ENCODE assay signal across 1 cellular context in genomic region chr12:133130808-133131128, GRCh38.
TF ChIP-seq lines count a peak whose summit lies in the region.

No MANE protein-coding gene starts in this region.

TF ChIP-seq in GM23338, 12 proteins besides CTCF, POLR2A, EP300 and RAD21 (continued from another document):
- no peak for TF ChIP-seq ZNF462 (CRISPR knock-in tag; IDR thresholded peaks at IDR 0.05)
- TF ChIP-seq ZNF331 (CRISPR knock-in tag; IDR thresholded peaks at IDR 0.05; ENCODE audit: low read depth): no peak
- TF ChIP-seq NANOG (IDR thresholded peaks at IDR 0.05; ENCODE audit: borderline replicate concordance): no peak
- no peak for TF ChIP-seq JUNB (IDR thresholded peaks at IDR 0.05; ENCODE audit: unreplicated experiment)
- no peak for TF ChIP-seq POLR2AphosphoS5 (IDR thresholded peaks at IDR 0.05; ENCODE audit: low read depth)
- TF ChIP-seq EZH2 (IDR thresholded peaks at IDR 0.05; ENCODE audit: low read depth, unreplicated experiment): no peak
- no peak for TF ChIP-seq STAT1 (IDR thresholded peaks at IDR 0.05; ENCODE audit: unreplicated experiment)
- TF ChIP-seq EZH2phosphoT487 (IDR thresholded peaks at IDR 0.05; ENCODE audit: unreplicated experiment): no peak
- no peak for TF ChIP-seq ZNF114 (CRISPR knock-in tag; IDR thresholded peaks at IDR 0.05)
- TF ChIP-seq REST (IDR thresholded peaks at IDR 0.05; ENCODE audit: unreplicated experiment): no peak
TF ChIP-seq in GM23338: peak in this region for 0.
